ENCODE assay signal across 14 cellular contexts in the genomic region with DNA sequence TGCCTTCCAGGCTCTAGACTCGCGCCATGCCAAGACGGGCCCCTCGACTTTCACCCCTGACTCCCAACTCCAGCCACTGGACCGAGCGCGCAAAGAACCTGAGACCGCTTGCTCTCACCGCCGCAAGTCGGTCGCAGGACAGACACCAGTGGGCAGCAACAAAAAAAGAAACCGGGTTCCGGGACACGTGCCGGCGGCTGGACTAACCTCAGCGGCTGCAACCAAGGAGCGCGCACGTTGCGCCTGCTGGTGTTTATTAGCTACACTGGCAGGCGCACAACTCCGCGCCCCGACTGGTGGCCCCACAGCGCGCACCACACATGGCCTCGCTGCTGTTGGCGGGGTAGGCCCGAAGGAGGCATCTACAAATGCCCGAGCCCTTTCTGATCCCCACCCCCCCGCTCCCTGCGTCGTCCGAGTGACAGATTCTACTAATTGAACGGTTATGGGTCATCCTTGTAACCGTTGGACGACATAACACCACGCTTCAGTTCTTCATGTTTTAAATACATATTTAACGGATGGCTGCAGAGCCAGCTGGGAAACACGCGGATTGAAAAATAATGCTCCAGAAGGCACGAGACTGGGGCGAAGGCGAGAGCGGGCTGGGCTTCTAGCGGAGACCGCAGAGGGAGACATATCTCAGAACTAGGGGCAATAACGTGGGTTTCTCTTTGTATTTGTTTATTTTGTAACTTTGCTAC. TPM values are rescaled to one million over a fixed set of nuclear protein-coding genes. Genes with fewer than 3 reads are reported as not detected.
A peak's percentile ranks its signal among the peaks of the same experiment; 100 is the strongest.
DNase-seq lines count a peak whose midpoint lies in the region; ATAC-seq and TF ChIP-seq lines count a peak whose summit lies in the region.
"Had no signal": no experiment of that assay in that cellular context is flagged by ENCODE, and none has a peak within 500 bp of the region (broad histone marks: within the 10 kb centered on the region; RNA-seq: fewer than 3 reads in every experiment).

No MANE protein-coding gene starts in this region.

- H3K4me1 ChIP-seq in ascending aorta, result no peaks in the 10 kb centered on the region

- H3K27ac ChIP-seq in ascending aorta, result no peak overlapping the region
- H3K27ac ChIP-seq: C4-2B had no signal

- no peak for DNase-seq in activated naive CD4-positive, alpha-beta T cell (lab: John Stamatoyannopoulos, UW)
- DNase-seq in activated CD8-positive, alpha-beta T cell treated with anti-CD3 and anti-CD28 coated beads, Interleukin-2, amount 10 ng/mL, durations not matched to agents 7 days and 5 days, result no peak
- DNase-seq in islet precursor cell (peak; percentile 56), ascending aorta (ENCODE audit: low spot score in 2 of 2) (no peak), left colon (no peak)
- DNase-seq in stimulated activated naive CD8-positive, alpha-beta T cell treated with anti-CD3 and anti-CD28 coated beads, Interleukin-15, amount 100 ng/mL, for 72 hours, result no peak
- DNase-seq in activated effector memory CD4-positive, alpha-beta T cell treated with Interleukin-2 at 50 U/mL for 16 hours, result no peak
- DNase-seq: Kasumi-1; stimulated activated CD8-positive, alpha-beta memory T cell treated with anti-CD3 and anti-CD28 coated beads, Interleukin-4, amount 100 ng/mL, for 48 hours had no signal

- TF ChIP-seq CTCF in ascending aorta (IDR thresholded peaks at IDR 0.05), result no peak

- H3K4me1 Mint-ChIP-seq in activated naive CD4-positive, alpha-beta T cell treated with anti-CD3 and anti-CD28 coated beads, Interleukin-2, amount 50 U/mL, for 24 hours, result peaks cover 53% of the 10 kb centered on the region
- peaks cover 43% of the 10 kb centered on the region for H3K4me1 Mint-ChIP-seq in activated CD8-positive, alpha-beta T cell treated with anti-CD3 and anti-CD28 coated beads, Interleukin-2, amount 10 ng/mL, durations not matched to agents 7 days and 5 days (ENCODE audit: low read depth)
- H3K4me1 Mint-ChIP-seq in stimulated activated naive CD8-positive, alpha-beta T cell treated with anti-CD3 and anti-CD28 coated beads, Interleukin-15, amount 100 ng/mL, for 72 hours, result peaks cover 89% of the 10 kb centered on the region

- no peaks in the 10 kb centered on the region for H3K36me3 ChIP-seq in ascending aorta

- intact Hi-C loops in ascending aorta (cut with DNase I) (no loop called here), left colon (cut with DNase I, micrococcal nuclease) (no loop called here)

- H3K36me3 Mint-ChIP-seq in activated naive CD4-positive, alpha-beta T cell treated with anti-CD3 and anti-CD28 coated beads, Interleukin-2, amount 50 U/mL, for 24 hours, result no peaks in the 10 kb centered on the region
- H3K36me3 Mint-ChIP-seq in activated CD8-positive, alpha-beta T cell treated with anti-CD3 and anti-CD28 coated beads, Interleukin-2, amount 10 ng/mL, durations not matched to agents 7 days and 5 days (ENCODE audit: low read depth), result peaks cover 8% of the 10 kb centered on the region

- no peak overlapping the region for H3K27ac Mint-ChIP-seq in activated naive CD4-positive, alpha-beta T cell treated with anti-CD3 and anti-CD28 coated beads, Interleukin-2, amount 50 U/mL, for 24 hours
- peak overlapping the region; percentile 69 for H3K27ac Mint-ChIP-seq in activated CD8-positive, alpha-beta T cell treated with anti-CD3 and anti-CD28 coated beads, Interleukin-2, amount 10 ng/mL, durations not matched to agents 7 days and 5 days
- H3K27ac Mint-ChIP-seq in stimulated activated naive CD8-positive, alpha-beta T cell treated with anti-CD3 and anti-CD28 coated beads, Interleukin-15, amount 100 ng/mL, for 72 hours, result peak overlapping the region in 1 of 2 donors; percentile 51

- no peaks in the 10 kb centered on the region for H3K9me3 ChIP-seq in ascending aorta

- H3K4me3 ChIP-seq in ascending aorta, result no peak overlapping the region

- H3K9me3 Mint-ChIP-seq in activated naive CD4-positive, alpha-beta T cell treated with anti-CD3 and anti-CD28 coated beads, Interleukin-2, amount 50 U/mL, for 24 hours, result no peaks in the 10 kb centered on the region
- no peaks in the 10 kb centered on the region for H3K9me3 Mint-ChIP-seq in activated CD8-positive, alpha-beta T cell treated with anti-CD3 and anti-CD28 coated beads, Interleukin-2, amount 10 ng/mL, durations not matched to agents 7 days and 5 days (ENCODE audit: insufficient read depth)
- no peaks in the 10 kb centered on the region for H3K9me3 Mint-ChIP-seq in stimulated activated naive CD8-positive, alpha-beta T cell treated with anti-CD3 and anti-CD28 coated beads, Interleukin-15, amount 100 ng/mL, for 72 hours
- H3K9me3 Mint-ChIP-seq: activated naive CD4-positive, alpha-beta T cell treated with anti-CD3 and anti-CD28 coated beads, Interleukin-2, amount 50 U/mL, for 72 hours had no signal

- peak overlapping the region; percentile 52 for H3K4me3 Mint-ChIP-seq in activated naive CD4-positive, alpha-beta T cell treated with anti-CD3 and anti-CD28 coated beads, Interleukin-2, amount 50 U/mL, for 24 hours
- H3K4me3 Mint-ChIP-seq in activated CD8-positive, alpha-beta T cell treated with anti-CD3 and anti-CD28 coated beads, Interleukin-2, amount 10 ng/mL, durations not matched to agents 7 days and 5 days, result peak overlapping the region; percentile 21
- peak overlapping the region; percentile 4 to 73 for H3K4me3 Mint-ChIP-seq in stimulated activated naive CD8-positive, alpha-beta T cell treated with anti-CD3 and anti-CD28 coated beads, Interleukin-15, amount 100 ng/mL, for 72 hours

- H3K27me3 ChIP-seq in ascending aorta, result peaks cover 11% of the 10 kb centered on the region

- ATAC-seq in activated CD8-positive, alpha-beta T cell treated with anti-CD3 and anti-CD28 coated beads, Interleukin-2, amount 10 ng/mL, durations not matched to agents 7 days and 5 days, result no peak
- ATAC-seq in stimulated activated naive CD8-positive, alpha-beta T cell treated with anti-CD3 and anti-CD28 coated beads, Interleukin-15, amount 100 ng/mL, for 72 hours, result no peak
- no peak for ATAC-seq in left colon

- POLR2A ChIA-PET in activated CD8-positive, alpha-beta T cell treated with anti-CD3 and anti-CD28 coated beads, Interleukin-2, amount 10 ng/mL, durations not matched to agents 7 days and 5 days (lab: Charles Lee), result no interaction called here

- CTCF ChIA-PET in activated CD8-positive, alpha-beta T cell treated with anti-CD3 and anti-CD28 coated beads, Interleukin-2, amount 10 ng/mL, durations not matched to agents 7 days and 5 days (lab: Charles Lee), result interaction anchor here (1.0 kb wide), 1 partner anchor 83 kb away, joined by 3 read pairs; no protein-coding TSS in a partner anchor

- peaks cover 61% of the 10 kb centered on the region for H3K27me3 Mint-ChIP-seq in activated naive CD4-positive, alpha-beta T cell treated with anti-CD3 and anti-CD28 coated beads, Interleukin-2, amount 50 U/mL, for 24 hours
- peaks cover 84% of the 10 kb centered on the region for H3K27me3 Mint-ChIP-seq in activated CD8-positive, alpha-beta T cell treated with anti-CD3 and anti-CD28 coated beads, Interleukin-2, amount 10 ng/mL, durations not matched to agents 7 days and 5 days (ENCODE audit: low read depth)
- peaks cover 97% of the 10 kb centered on the region for H3K27me3 Mint-ChIP-seq in stimulated activated naive CD8-positive, alpha-beta T cell treated with anti-CD3 and anti-CD28 coated beads, Interleukin-15, amount 100 ng/mL, for 72 hours

RNA-seq across cellular contexts. Expression of a gene that starts 2.0 kb away (rescaled TPM):
- total RNA-seq in activated CD8-positive, alpha-beta T cell treated with anti-CD3 and anti-CD28 coated beads, Interleukin-2, amount 10 ng/mL, durations not matched to agents 7 days and 5 days, result not detected
- not detected for total RNA-seq in ascending aorta
- not detected for total RNA-seq in left colon
- total RNA-seq: activated naive CD4-positive, alpha-beta T cell treated with anti-CD3 and anti-CD28 coated beads, Interleukin-2, amount 50 U/mL, for 72 hours; kidney epithelial cell; T-helper 1 cell treated with Interleukin-12 subunit alpha and Interleukin-12 subunit beta and Interleukin-4 antibody, amounts not matched to agents 30 ng/mL and 1 ng/mL, for 36 hours had no signal

RNA-seq across cellular contexts. Expression of a gene that starts 46.2 kb away (rescaled TPM):
- total RNA-seq in activated CD8-positive, alpha-beta T cell treated with anti-CD3 and anti-CD28 coated beads, Interleukin-2, amount 10 ng/mL, durations not matched to agents 7 days and 5 days, result not detected
- total RNA-seq in ascending aorta (not detected), left colon (not detected)
- total RNA-seq: kidney epithelial cell; T-helper 1 cell treated with Interleukin-12 subunit alpha and Interleukin-12 subunit beta and Interleukin-4 antibody, amounts not matched to agents 30 ng/mL and 1 ng/mL, for 36 hours had no signal
